In the genomic region with DNA sequence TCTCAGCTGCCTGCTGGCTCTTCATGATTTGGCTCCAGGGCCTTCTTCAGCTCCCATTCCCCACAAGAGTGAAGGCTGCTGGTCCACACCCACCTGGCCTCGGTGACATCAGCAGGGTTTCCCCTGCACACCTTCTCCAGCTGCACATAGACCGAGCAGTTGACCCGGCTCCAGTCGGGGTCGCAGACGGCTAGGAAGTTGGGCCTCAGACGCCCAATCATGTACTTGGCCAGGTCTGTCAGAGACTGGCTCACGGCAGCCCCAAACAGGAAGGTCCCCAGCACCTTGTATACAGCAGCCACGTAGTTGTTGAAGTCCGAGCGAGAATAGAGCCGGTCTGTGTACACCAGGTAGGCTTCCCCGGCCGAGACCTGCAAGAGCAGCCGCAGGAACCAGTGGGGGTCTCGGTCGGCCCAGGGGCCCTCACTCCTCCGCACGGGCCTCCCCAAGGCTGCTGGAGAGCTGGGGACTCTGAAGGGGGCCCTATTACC, we compare ENCODE assay signal across 25 cellular contexts. TPM values are rescaled to one million over a fixed set of nuclear protein-coding genes. Genes with fewer than 3 reads are reported as not detected.
"Had no signal": no experiment of that assay in that cellular context is flagged by ENCODE, and none has a peak within 500 bp of the region (broad histone marks: within the 10 kb centered on the region; RNA-seq: fewer than 3 reads in every experiment).

No MANE protein-coding gene starts in this region.

- H3K4me2 ChIP-seq: neural progenitor cell had no signal

- ATAC-seq: activated CD8-positive, alpha-beta T cell treated with anti-CD3 and anti-CD28 coated beads, Interleukin-2, amount 10 ng/mL, durations not matched to agents 7 days and 5 days; effector memory CD8-positive, alpha-beta T cell; gastrocnemius medialis; naive thymus-derived CD8-positive, alpha-beta T cell; T-cell had no signal

- H3K4me1 ChIP-seq: colonic mucosa, gastrocnemius medialis had no signal

- DNase-seq: activated CD4-positive, alpha-beta T cell treated with anti-CD3 and anti-CD28 coated beads, Interleukin-2, amount 10 ng/mL, durations not matched to agents 7 days and 5 days; activated CD4-positive, CD25-positive, alpha-beta regulatory T cell treated with anti-CD3 and anti-CD28 coated beads, Interleukin-2, amount 50 U/mL, for 72 hours; activated CD8-positive, alpha-beta T cell treated with anti-CD3 and anti-CD28 coated beads, Interleukin-2, amount 10 ng/mL, durations not matched to agents 7 days and 5 days; activated naive CD8-positive, alpha-beta T cell treated with anti-CD3 and anti-CD28 coated beads for 36 hours; colonic mucosa; effector memory CD8-positive, alpha-beta T cell; esophagus squamous epithelium; gastrocnemius medialis; hippocampal formation; naive thymus-derived CD8-positive, alpha-beta T cell; retina; spleen; stimulated activated CD4-positive, alpha-beta T cell treated with anti-CD3 and anti-CD28 coated beads, Interleukin-4, amount 100 ng/mL, for 1 hour; stimulated activated naive CD4-positive, alpha-beta T cell treated with Interleukin-2 at 50 U/mL for 16 hours; T-cell; thyroid gland had no signal

- H3K9me3 ChIP-seq: colonic mucosa, esophagus squamous epithelium, gastrocnemius medialis, spleen, thyroid gland had no signal

- H3K9me3 Mint-ChIP-seq: activated CD4-positive, alpha-beta T cell treated with anti-CD3 and anti-CD28 coated beads, Interleukin-2, amount 10 ng/mL, durations not matched to agents 7 days and 5 days; activated naive CD8-positive, alpha-beta T cell treated with anti-CD3 and anti-CD28 coated beads for 36 hours; activated T-helper 1 cell treated with anti-CD3 and anti-CD28 coated beads, Interleukin-12 subunit alpha, Interleukin-12 subunit beta, Interleukin-2, Interleukin-4 antibody, amounts not matched to agents 30 ng/mL and 10 ng/mL and 1 ng/mL, durations not matched to agents 14 hours and 24 hours and 36 hours; central memory CD8-positive, alpha-beta T cell; effector memory CD8-positive, alpha-beta T cell; mesothelial cell of epicardium; naive thymus-derived CD8-positive, alpha-beta T cell; neural progenitor cell; T-cell; T-helper 2 cell treated with Interferon-gamma antibody and Interleukin-4, amounts not matched to agents 5 μg/mL and 100 μg/mL, for 36 hours had no signal

- H3K27me3 ChIP-seq: thyroid gland had no signal

- H3K36me3 ChIP-seq: colonic mucosa, esophagus squamous epithelium, gastrocnemius medialis, neural progenitor cell, spleen, thyroid gland had no signal

- H2AFZ ChIP-seq: neural progenitor cell had no signal

- H3K36me3 Mint-ChIP-seq: activated naive CD8-positive, alpha-beta T cell treated with anti-CD3 and anti-CD28 coated beads for 36 hours; mesothelial cell of epicardium; naive thymus-derived CD8-positive, alpha-beta T cell; neural progenitor cell; T-cell had no signal

- H3K27ac ChIP-seq: colonic mucosa, esophagus squamous epithelium, gastrocnemius medialis, neural progenitor cell, spleen, thyroid gland, VCaP had no signal

- H3K9ac ChIP-seq: neural progenitor cell had no signal

- H3K27ac Mint-ChIP-seq: activated CD4-positive, alpha-beta T cell treated with anti-CD3 and anti-CD28 coated beads, Interleukin-2, amount 10 ng/mL, durations not matched to agents 7 days and 5 days; activated CD8-positive, alpha-beta T cell treated with anti-CD3 and anti-CD28 coated beads, Interleukin-2, amount 10 ng/mL, durations not matched to agents 7 days and 5 days; activated naive CD8-positive, alpha-beta T cell treated with anti-CD3 and anti-CD28 coated beads for 36 hours; activated T-helper 1 cell treated with anti-CD3 and anti-CD28 coated beads, Interleukin-12 subunit alpha, Interleukin-12 subunit beta, Interleukin-2, Interleukin-4 antibody, amounts not matched to agents 30 ng/mL and 10 ng/mL and 1 ng/mL, durations not matched to agents 14 hours and 24 hours and 36 hours; effector memory CD8-positive, alpha-beta T cell; mesothelial cell of epicardium; progenitor cell of endocrine pancreas; T-cell; T-helper 2 cell treated with Interferon-gamma antibody and Interleukin-4, amounts not matched to agents 5 μg/mL and 100 μg/mL, for 36 hours had no signal

- H3K4me3 ChIP-seq: colonic mucosa, dorsolateral prefrontal cortex, esophagus squamous epithelium, gastrocnemius medialis, lung, neural progenitor cell, spleen, thyroid gland had no signal

- H3K4me3 Mint-ChIP-seq: activated CD4-positive, alpha-beta T cell treated with anti-CD3 and anti-CD28 coated beads, Interleukin-2, amount 10 ng/mL, durations not matched to agents 7 days and 5 days; activated CD8-positive, alpha-beta T cell treated with anti-CD3 and anti-CD28 coated beads, Interleukin-2, amount 10 ng/mL, durations not matched to agents 7 days and 5 days; activated naive CD8-positive, alpha-beta T cell treated with anti-CD3 and anti-CD28 coated beads for 36 hours; activated T-helper 1 cell treated with anti-CD3 and anti-CD28 coated beads, Interleukin-12 subunit alpha, Interleukin-12 subunit beta, Interleukin-2, Interleukin-4 antibody, amounts not matched to agents 30 ng/mL and 10 ng/mL and 1 ng/mL, durations not matched to agents 14 hours and 24 hours and 36 hours; central memory CD8-positive, alpha-beta T cell; effector memory CD8-positive, alpha-beta T cell; mesothelial cell of epicardium; naive thymus-derived CD8-positive, alpha-beta T cell; T-cell; T-helper 2 cell treated with Interferon-gamma antibody and Interleukin-4, amounts not matched to agents 5 μg/mL and 100 μg/mL, for 36 hours had no signal

RNA-seq across cellular contexts. Expression of gene PLPP2, which starts 3.8 kb away (rescaled TPM):
- total RNA-seq: activated CD8-positive, alpha-beta T cell treated with anti-CD3 and anti-CD28 coated beads, Interleukin-2, amount 10 ng/mL, durations not matched to agents 7 days and 5 days; activated naive CD8-positive, alpha-beta T cell treated with anti-CD3 and anti-CD28 coated beads for 36 hours; naive thymus-derived CD8-positive, alpha-beta T cell had no signal
